Comparison of ENCODE assay signal across 11 cellular contexts in genomic region chr10:126561499-126562208, GRCh38.
A peak's percentile ranks its signal among the peaks of the same experiment; 100 is the strongest.
DNase-seq lines count a peak whose midpoint lies in the region; ATAC-seq and TF ChIP-seq lines count a peak whose summit lies in the region.
"Had no signal": no experiment of that assay in that cellular context is flagged by ENCODE, and none has a peak within 500 bp of the region (broad histone marks: within the 10 kb centered on the region; RNA-seq: fewer than 3 reads in every experiment).

No MANE protein-coding gene starts in this region.

- H3K27ac ChIP-seq in HUES6 (ENCODE audit: low read depth, low read length) = peak overlapping the region; percentile 46; the same call in 1 of the 2 replicates
- no peak overlapping the region for H3K27ac ChIP-seq in WERI-Rb-1

- TF ChIP-seq CTCF in choroid plexus epithelial cell (conservative IDR thresholded peaks at IDR 0.05; ENCODE audit: low read depth, low read length) (no peak), WERI-Rb-1 (IDR thresholded peaks at IDR 0.05; ENCODE audit: low read depth, low read length) (no peak)

- H3K36me3 ChIP-seq in HUES6 (ENCODE audit: control insufficient read depth, insufficient read depth, low read length) = no peaks in the 10 kb centered on the region
- H3K36me3 ChIP-seq in skeletal muscle satellite cell (ENCODE audit: insufficient read depth, low read length) = no peaks in the 10 kb centered on the region
- H3K36me3 ChIP-seq in WERI-Rb-1 = no peaks in the 10 kb centered on the region

- peak overlapping the region; percentile 66 for H3K4me2 ChIP-seq in skeletal muscle satellite cell (ENCODE audit: low read length)

- H3K9me3 ChIP-seq in HUES6 (ENCODE audit: control insufficient read depth, insufficient read depth, low read depth, low read length) (peaks cover 29% of the 10 kb centered on the region), skeletal muscle satellite cell (replicated peaks; ENCODE audit: low read length) (no peaks in the 10 kb centered on the region), WERI-Rb-1 (ENCODE audit: severe bottlenecking) (no peaks in the 10 kb centered on the region)

- peak overlapping the region; percentile 47 for H3K9ac ChIP-seq in HUES6 (ENCODE audit: low read length)
- no peak overlapping the region for H3K9ac ChIP-seq in skeletal muscle satellite cell (ENCODE audit: low read depth, low read length)

- DNase-seq in choroid plexus epithelial cell (ENCODE audit: low read depth) = peak; percentile 25
- DNase-seq in kidney tubule cell (ENCODE audit: low spot score) = peak; percentile 17
- no peak for DNase-seq in activated effector memory CD4-positive, alpha-beta T cell treated with anti-CD3 and anti-CD28 coated beads, Interleukin-2, amount 50 U/mL, for 16 hours
- DNase-seq in WERI-Rb-1 = no peak
- DNase-seq: activated naive CD4-positive, alpha-beta T cell treated with anti-CD3 and anti-CD28 coated beads, Interleukin-2, amount 10 ng/mL, durations not matched to agents 7 days and 5 days; natural killer cell; NCI-H1436 had no signal

- no peaks in the 10 kb centered on the region for H3K27me3 ChIP-seq in HUES6 (ENCODE audit: control insufficient read depth, insufficient read depth, low read length)
- no peaks in the 10 kb centered on the region for H3K27me3 ChIP-seq in skeletal muscle satellite cell (ENCODE audit: control insufficient read depth, insufficient read depth, low read length)
- H3K27me3 ChIP-seq in WERI-Rb-1 (ENCODE audit: insufficient read depth, low read depth, severe bottlenecking) = no peaks in the 10 kb centered on the region

- H3K4me3 ChIP-seq in HUES6 (ENCODE audit: low read depth, low read length) (peak overlapping the region; percentile 9; the same call in 1 of the 2 replicates), choroid plexus epithelial cell (ENCODE audit: low read depth, low read length) (peak overlapping the region; percentile 27), skeletal muscle satellite cell (ENCODE audit: low read length) (peak overlapping the region; percentile 48), WERI-Rb-1 (ENCODE audit: low read depth, low read length) (no peak overlapping the region)

- ATAC-seq in HG03457 (IDR thresholded peaks at IDR 0.05; ENCODE audit: unreplicated experiment) (no peak), HG02759 (IDR thresholded peaks at IDR 0.05; ENCODE audit: unreplicated experiment) (no peak)
- ATAC-seq: natural killer cell had no signal

- H3K4me1 ChIP-seq in HUES6 (ENCODE audit: control insufficient read depth, insufficient read depth, low read length) = peaks cover 27% of the 10 kb centered on the region
- H3K4me1 ChIP-seq in skeletal muscle satellite cell (ENCODE audit: control insufficient read depth, insufficient read depth, low read length) = peaks cover 9% of the 10 kb centered on the region

Comparison
In these comparisons a context has a peak if more than half of its experiments do, and no peak if none do; other contexts are left out.
1. DNase-seq: peak in choroid plexus epithelial cell (single experiment) and kidney tubule cell (single experiment); none in activated effector memory CD4-positive, alpha-beta T cell treated with anti-CD3 and anti-CD28 coated beads, Interleukin-2, amount 50 U/mL, for 16 hours (single experiment) and WERI-Rb-1 (single experiment).